23 cellular contexts compared by ENCODE assay signal in the genomic region with DNA sequence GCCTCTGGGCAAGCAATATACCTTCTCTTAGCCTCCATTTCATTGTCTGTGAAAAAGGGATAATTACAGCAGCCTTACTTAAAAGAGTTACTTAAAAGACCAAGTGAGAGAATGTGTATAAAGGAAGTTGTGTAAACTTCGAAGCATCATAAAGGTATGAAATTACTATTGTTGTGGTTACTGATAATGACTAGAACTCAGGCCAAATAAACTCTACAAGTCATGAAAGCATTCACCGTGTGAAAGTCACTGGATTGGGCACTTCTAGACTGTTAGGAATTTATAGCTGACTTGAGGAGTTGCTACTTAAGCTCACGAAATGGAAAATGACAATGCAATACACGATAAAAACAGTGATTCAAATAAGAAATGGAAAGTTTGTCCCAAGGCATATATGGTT.
DNase-seq lines count a peak whose midpoint lies in the region; ATAC-seq and TF ChIP-seq lines count a peak whose summit lies in the region.
"Had no signal": no experiment of that assay in that cellular context is flagged by ENCODE, and none has a peak within 500 bp of the region (broad histone marks: within the 10 kb centered on the region; RNA-seq: fewer than 3 reads in every experiment).

No MANE protein-coding gene starts in this region.

- intact Hi-C loops in left ventricle myocardium inferior (cut with micrococcal nuclease) (loop anchor here (5.0 to 10.0 kb wide), 3 partner anchors 65 to 375 kb away; no protein-coding TSS in a partner anchor), heart left ventricle (cut with DNase I) (loop anchor here in 9 of 10 donors (1.0 to 10.0 kb wide), 14 partner anchors 45 to 625 kb away; partner anchors contain the start of gene ZFP36L2 (in 3 of the 9))

- H3K4me1 ChIP-seq in left ventricle myocardium inferior (peaks cover 20% of the 10 kb centered on the region), heart left ventricle (peaks cover 0 to 14% (median under 1%) of the 10 kb centered on the region in 12 donors), mesenchymal stem cell (ENCODE audit: control insufficient read depth, insufficient read depth, low read depth, low read length) (peaks cover 23% of the 10 kb centered on the region)
- H3K4me1 ChIP-seq: body of pancreas, prostate gland had no signal

- no peak overlapping the region for H2AFZ ChIP-seq in mesenchymal stem cell (ENCODE audit: low read depth, low read length)

- no peak overlapping the region for H4K91ac ChIP-seq in mesenchymal stem cell (ENCODE audit: low read length)

- no peak overlapping the region for H3K27ac Mint-ChIP-seq in activated naive CD8-positive, alpha-beta T cell treated with anti-CD3 and anti-CD28 coated beads, Interleukin-2, amount 50 U/mL, for 24 hours
- H3K27ac Mint-ChIP-seq: activated naive CD4-positive, alpha-beta T cell treated with anti-CD3 and anti-CD28 coated beads for 36 hours; naive thymus-derived CD4-positive, alpha-beta T cell had no signal

- peak overlapping the region; percentile 3 for H3K9ac ChIP-seq in mesenchymal stem cell (ENCODE audit: low read length)

- no peak overlapping the region for H2BK12ac ChIP-seq in mesenchymal stem cell (ENCODE audit: low read length in 2 of 2)

- H3K79me1 ChIP-seq in mesenchymal stem cell (replicated peaks; ENCODE audit: low read length, poor library complexity, severe bottlenecking) = no peaks in the 10 kb centered on the region

- H3K4me3 ChIP-seq in left ventricle myocardium inferior = no peak overlapping the region
- H3K4me3 ChIP-seq in heart left ventricle = no peak overlapping the region
- no peak overlapping the region for H3K4me3 ChIP-seq in cardiac fibroblast (replicated peaks in 1 of 2; ENCODE audit: low read depth in 2 of 2, low read length in 2 of 2)
- H3K4me3 ChIP-seq in mesenchymal stem cell (ENCODE audit: insufficient read depth in 1 of 2, low read depth in 1 of 2, low read length in 2 of 2) = no peak overlapping the region
- H3K4me3 ChIP-seq: body of pancreas, dorsolateral prefrontal cortex, lung, prostate gland, suprapubic skin had no signal

- no peaks in the 10 kb centered on the region for H3K27me3 Mint-ChIP-seq in activated naive CD8-positive, alpha-beta T cell treated with anti-CD3 and anti-CD28 coated beads, Interleukin-2, amount 50 U/mL, for 24 hours

- H2BK15ac ChIP-seq in mesenchymal stem cell (ENCODE audit: low read depth, poor library complexity, severe bottlenecking) = no peak overlapping the region

- TF ChIP-seq CTCF in left ventricle myocardium inferior (IDR thresholded peaks at IDR 0.05; ENCODE audit: borderline replicate concordance) (no peak), heart left ventricle (IDR thresholded peaks at IDR 0.05) (no peak), cardiac fibroblast (IDR thresholded peaks at IDR 0.05; ENCODE audit: low read depth, low read length) (no peak)

- no peak overlapping the region for H3K4me3 Mint-ChIP-seq in activated naive CD8-positive, alpha-beta T cell treated with anti-CD3 and anti-CD28 coated beads, Interleukin-2, amount 50 U/mL, for 24 hours
- H3K4me3 Mint-ChIP-seq: activated naive CD4-positive, alpha-beta T cell treated with anti-CD3 and anti-CD28 coated beads for 36 hours; naive thymus-derived CD4-positive, alpha-beta T cell had no signal

- 60 to 72% (median 69%) methylated on average over 4 of the region's 4 CpGs for WGBS in heart left ventricle, 4 donors
- WGBS in mesenchymal stem cell = 80% methylated on average over 4 of the region's 4 CpGs

- no peak overlapping the region for H4K8ac ChIP-seq in mesenchymal stem cell (ENCODE audit: low read length)

- no peak for TF ChIP-seq POLR2A in heart left ventricle (IDR thresholded peaks at IDR 0.05)

- H3K18ac ChIP-seq in mesenchymal stem cell (ENCODE audit: low read depth in 1 of 2, low read length in 2 of 2) = no peak overlapping the region

- H3K4me1 Mint-ChIP-seq in activated naive CD8-positive, alpha-beta T cell treated with anti-CD3 and anti-CD28 coated beads, Interleukin-2, amount 50 U/mL, for 24 hours = peaks cover 2% of the 10 kb centered on the region

- H3K4ac ChIP-seq in mesenchymal stem cell (ENCODE audit: low read depth in 1 of 2, low read length in 2 of 2) = no peak overlapping the region

- H2BK120ac ChIP-seq in mesenchymal stem cell (ENCODE audit: low read depth, low read length) = no peak overlapping the region

- H3K27me3 ChIP-seq in left ventricle myocardium inferior (ENCODE audit: low read depth) (no peaks in the 10 kb centered on the region), heart left ventricle (no peaks in the 10 kb centered on the region), mesenchymal stem cell (ENCODE audit: control insufficient read depth in 1 of 2, insufficient read depth in 1 of 2, low read length in 2 of 2) (no peaks in the 10 kb centered on the region)
- H3K27me3 ChIP-seq: body of pancreas, dorsolateral prefrontal cortex, suprapubic skin had no signal

- no peak overlapping the region for H3K14ac ChIP-seq in mesenchymal stem cell (ENCODE audit: low read length in 2 of 2)

- H3K9me3 ChIP-seq in left ventricle myocardium inferior (replicated peaks) (peaks cover 10% of the 10 kb centered on the region), heart left ventricle (peaks cover 0 to 12% (median 4%) of the 10 kb centered on the region in 12 donors), mesenchymal stem cell (ENCODE audit: control insufficient read depth, low read length) (no peaks in the 10 kb centered on the region)
- H3K9me3 ChIP-seq: body of pancreas, prostate gland, suprapubic skin had no signal

- no peak for DNase-seq in left ventricle myocardium inferior
- DNase-seq in heart left ventricle = no peak
- peak; percentile 80 to 82 for DNase-seq in cardiac fibroblast (ENCODE audit: low read depth in 2 of 2)
- DNase-seq in mesenchymal stem cell = no peak
- DNase-seq in NCI-H187 treated with DMSO at 0.1 percent for 48 hours (lab: John Stamatoyannopoulos, UW) = no peak
- no peak for DNase-seq in activated naive CD8-positive, alpha-beta T cell treated with anti-CD3 and anti-CD28 coated beads, Interleukin-2, amount 50 U/mL, for 24 hours
- no peak for DNase-seq in NCI-H146 treated with DMSO at 0.1 percent for 48 hours (lab: John Stamatoyannopoulos, UW; ENCODE audit: unreplicated experiment)
- DNase-seq: activated CD4-positive, alpha-beta T cell treated with anti-CD3 and anti-CD28 coated beads, Interleukin-2, amount 50 U/mL, for 4 hours; activated naive CD4-positive, alpha-beta T cell treated with anti-CD3 and anti-CD28 coated beads for 36 hours; body of pancreas; DMS79; dorsolateral prefrontal cortex; erythroblast; H7; naive thymus-derived CD4-positive, alpha-beta T cell; NCI-H524 treated with DMSO at 0.1 percent for 48 hours; T-helper 1 cell had no signal

- no peaks in the 10 kb centered on the region for H3K9me3 Mint-ChIP-seq in activated naive CD8-positive, alpha-beta T cell treated with anti-CD3 and anti-CD28 coated beads, Interleukin-2, amount 50 U/mL, for 24 hours

- H3K27ac ChIP-seq in left ventricle myocardium inferior (replicated peaks) = peak overlapping the region; percentile 16
- H3K27ac ChIP-seq in heart left ventricle = peak overlapping the region in 6 of 12 donors; percentile 7 to 52 (median 18)
- H3K27ac ChIP-seq in mesenchymal stem cell (ENCODE audit: low read length, poor library complexity, severe bottlenecking) = no peak overlapping the region
- H3K27ac ChIP-seq: body of pancreas, dorsolateral prefrontal cortex, prostate gland, suprapubic skin, VCaP had no signal

- H3K36me3 ChIP-seq in left ventricle myocardium inferior (no peaks in the 10 kb centered on the region), heart left ventricle (no peaks in the 10 kb centered on the region), mesenchymal stem cell (ENCODE audit: control insufficient read depth in 1 of 2, insufficient read depth in 2 of 2, low read depth in 1 of 2, low read length in 2 of 2) (no peaks in the 10 kb centered on the region)
- H3K36me3 ChIP-seq: prostate gland, suprapubic skin had no signal

- H3K23ac ChIP-seq in mesenchymal stem cell (ENCODE audit: low read length in 2 of 2) = no peak overlapping the region

- no peak overlapping the region for H3K4me2 ChIP-seq in mesenchymal stem cell (ENCODE audit: low read length, poor library complexity, severe bottlenecking)

- no peak overlapping the region for H2AK5ac ChIP-seq in mesenchymal stem cell (ENCODE audit: low read length, severe bottlenecking)

- H3K36me3 Mint-ChIP-seq in activated naive CD8-positive, alpha-beta T cell treated with anti-CD3 and anti-CD28 coated beads, Interleukin-2, amount 50 U/mL, for 24 hours (ENCODE audit: low read depth) = no peaks in the 10 kb centered on the region
- H3K36me3 Mint-ChIP-seq: naive thymus-derived CD4-positive, alpha-beta T cell had no signal

- H2BK5ac ChIP-seq in mesenchymal stem cell (ENCODE audit: low read depth, low read length, poor library complexity, severe bottlenecking) = no peak overlapping the region

- ATAC-seq in heart left ventricle (no peak), HG02763 (IDR thresholded peaks at IDR 0.05; ENCODE audit: unreplicated experiment) (no peak)
- no peak for ATAC-seq in activated naive CD8-positive, alpha-beta T cell treated with anti-CD3 and anti-CD28 coated beads, Interleukin-2, amount 50 U/mL, for 24 hours
- ATAC-seq: naive thymus-derived CD4-positive, alpha-beta T cell; Right ventricle myocardium inferior had no signal

Comparison
In these comparisons a context has a peak if more than half of its experiments do, and no peak if none do; other contexts are left out.
1. DNase-seq: peak in cardiac fibroblast (2 of 2); none in left ventricle myocardium inferior (single experiment), heart left ventricle (0 of 5), mesenchymal stem cell (single experiment), NCI-H187 treated with DMSO at 0.1 percent for 48 hours (single experiment), activated naive CD8-positive, alpha-beta T cell treated with anti-CD3 and anti-CD28 coated beads, Interleukin-2, amount 50 U/mL, for 24 hours (single experiment) and NCI-H146 treated with DMSO at 0.1 percent for 48 hours (single experiment).